ENCODE assay signal across 24 cellular contexts in genomic region chr7:73504017-73504416, GRCh38.
"Had no signal": no experiment of that assay in that cellular context is flagged by ENCODE, and none has a peak within 500 bp of the region (broad histone marks: within the 10 kb centered on the region; RNA-seq: fewer than 3 reads in every experiment).

No MANE protein-coding gene starts in this region.

- DNase-seq: activated CD4-positive, alpha-beta memory T cell treated with anti-CD3 and anti-CD28 coated beads for 36 hours; activated CD4-positive, alpha-beta T cell treated with anti-CD3 and anti-CD28 coated beads for 48 hours; activated CD8-positive, alpha-beta memory T cell treated with anti-CD3 and anti-CD28 coated beads, Interleukin-2, amount 50 U/mL, for 4 hours; activated T-cell treated with anti-CD3 and anti-CD28 coated beads, Interleukin-2, amount 50 U/mL, for 1 hour; body of pancreas; cerebellar nuclear complex; colonic mucosa; dorsolateral prefrontal cortex; foreskin keratinocyte; heart right ventricle; left lung; lower lobe of right lung; mesendoderm; right cardiac atrium; stimulated activated CD4-positive, alpha-beta T cell treated with anti-CD3 and anti-CD28 coated beads, Interleukin-4, amount 100 ng/mL, for 1 hour; stimulated activated naive CD8-positive, alpha-beta T cell treated with anti-CD3 and anti-CD28 coated beads, Interleukin-15, Interleukin-2, amounts not matched to agents 100 U/mL and 50 U/mL, for 24 hours; T-helper 9 cell; trophoblast cell; uterus had no signal

- H3K4me1 ChIP-seq: body of pancreas, colonic mucosa, foreskin keratinocyte, left lung, lower lobe of right lung, uterus had no signal

- H3K27me3 ChIP-seq: body of pancreas, colonic mucosa, dorsolateral prefrontal cortex, foreskin keratinocyte, heart right ventricle, left lung, uterus had no signal

- H3K27ac Mint-ChIP-seq: activated CD4-positive, alpha-beta memory T cell treated with anti-CD3 and anti-CD28 coated beads for 36 hours; activated T-helper 2 cell treated with anti-CD3 and anti-CD28 coated beads, Interferon-gamma antibody, Interleukin-2, Interleukin-4, amounts not matched to agents 10 μg/mL and 5 μg/mL and 100 μg/mL, durations not matched to agents 14 hours and 24 hours and 36 hours; natural killer cell treated with Interleukin-12 subunit alpha and Interleukin-12 subunit beta and Interleukin-15 and Interleukin-18, amount 100 ng/mL, for 72 hours had no signal

- H3K27me3 Mint-ChIP-seq: activated CD4-positive, alpha-beta memory T cell treated with anti-CD3 and anti-CD28 coated beads for 36 hours; activated naive CD4-positive, alpha-beta T cell treated with anti-CD3 and anti-CD28 coated beads, Interleukin-2, amount 50 U/mL, for 24 hours; natural killer cell treated with Interleukin-12 subunit alpha and Interleukin-12 subunit beta and Interleukin-15 and Interleukin-18, amount 100 ng/mL, for 72 hours had no signal

- H3K9me3 ChIP-seq: body of pancreas, colonic mucosa, heart right ventricle, left lung, lower lobe of right lung, thoracic aorta, uterus had no signal

- H3K4me3 ChIP-seq: body of pancreas, colonic mucosa, dorsolateral prefrontal cortex, heart right ventricle, left lung, lower lobe of right lung, thoracic aorta, uterus had no signal

- H3K27ac ChIP-seq: body of pancreas, colonic mucosa, foreskin keratinocyte, heart right ventricle, left lung, lower lobe of right lung, thoracic aorta, uterus, VCaP had no signal

- H3K4me3 Mint-ChIP-seq: activated CD4-positive, alpha-beta memory T cell treated with anti-CD3 and anti-CD28 coated beads for 36 hours; activated naive CD4-positive, alpha-beta T cell treated with anti-CD3 and anti-CD28 coated beads, Interleukin-2, amount 50 U/mL, for 24 hours; natural killer cell treated with Interleukin-12 subunit alpha and Interleukin-12 subunit beta and Interleukin-15 and Interleukin-18, amount 100 ng/mL, for 72 hours had no signal

- H3K36me3 ChIP-seq: uterus had no signal

- H3K9me3 Mint-ChIP-seq: activated CD4-positive, alpha-beta memory T cell treated with anti-CD3 and anti-CD28 coated beads for 36 hours; activated naive CD4-positive, alpha-beta T cell treated with anti-CD3 and anti-CD28 coated beads, Interleukin-2, amount 50 U/mL, for 24 hours; activated T-helper 2 cell treated with anti-CD3 and anti-CD28 coated beads, Interferon-gamma antibody, Interleukin-2, Interleukin-4, amounts not matched to agents 10 μg/mL and 5 μg/mL and 100 μg/mL, durations not matched to agents 14 hours and 24 hours and 36 hours; natural killer cell treated with Interleukin-12 subunit alpha and Interleukin-12 subunit beta and Interleukin-15 and Interleukin-18, amount 100 ng/mL, for 72 hours had no signal
